In the genomic region with DNA sequence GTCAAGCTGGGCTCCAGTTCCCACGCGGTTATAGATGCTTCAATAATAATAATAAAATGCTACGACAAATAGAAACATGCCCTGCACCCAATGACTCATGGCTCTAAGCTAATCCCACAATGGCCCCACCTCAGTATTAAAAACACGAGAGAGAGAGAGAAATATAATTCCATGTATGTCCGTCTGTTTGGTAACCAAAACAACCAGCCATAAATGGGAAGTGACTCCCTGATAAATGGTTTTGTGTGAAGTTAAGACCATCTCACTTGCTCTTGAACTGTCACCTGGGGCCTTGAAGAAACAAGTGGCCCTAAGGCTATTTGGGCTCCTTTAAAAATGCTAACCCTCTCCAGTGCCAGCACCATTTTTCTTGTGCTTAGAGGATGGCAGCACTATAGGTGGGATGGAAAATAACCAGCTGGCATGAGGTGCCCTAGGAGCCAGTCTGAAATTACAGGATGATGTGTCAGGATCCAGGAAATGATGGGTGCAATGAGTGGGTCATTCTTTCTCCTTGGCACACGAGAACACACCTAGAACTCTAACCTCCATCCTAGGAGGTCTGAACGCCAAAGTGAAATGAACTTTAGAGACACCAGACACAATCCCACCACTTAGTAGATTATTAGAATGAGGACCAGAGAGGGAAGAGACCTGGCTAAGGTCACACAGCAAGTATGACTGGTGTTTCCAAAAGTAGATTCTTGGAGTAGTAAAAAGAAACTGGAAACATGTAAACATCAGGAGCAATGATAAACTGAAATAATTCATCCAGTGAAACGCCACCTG, we compare ENCODE assay signal across 12 cellular contexts. TPM values are rescaled to one million over a fixed set of nuclear protein-coding genes. Genes with fewer than 3 reads are reported as not detected.
DNase-seq lines count a peak whose midpoint lies in the region; ATAC-seq and TF ChIP-seq lines count a peak whose summit lies in the region.
"Had no signal": no experiment of that assay in that cellular context is flagged by ENCODE, and none has a peak within 500 bp of the region (broad histone marks: within the 10 kb centered on the region; RNA-seq: fewer than 3 reads in every experiment).

No MANE protein-coding gene starts in this region.

- no peak overlapping the region for H3K4me3 Mint-ChIP-seq in endodermal cell
- H3K4me3 Mint-ChIP-seq in naive thymus-derived CD8-positive, alpha-beta T cell, result no peak overlapping the region

- POLR2A ChIA-PET in naive thymus-derived CD8-positive, alpha-beta T cell (lab: Charles Lee), result interaction anchor here (1.3 kb wide), 1 partner anchor 35 kb away, joined by 3 read pairs; the partner anchor contains the start of gene ADRB2

- H3K36me3 Mint-ChIP-seq in endodermal cell (ENCODE audit: low read depth), result no peaks in the 10 kb centered on the region
- no peaks in the 10 kb centered on the region for H3K36me3 Mint-ChIP-seq in naive thymus-derived CD8-positive, alpha-beta T cell

- H3K9me3 ChIP-seq in endodermal cell (ENCODE audit: control insufficient read depth, low read length) (no peaks in the 10 kb centered on the region), WERI-Rb-1 (ENCODE audit: severe bottlenecking) (no peaks in the 10 kb centered on the region), left ventricle myocardium inferior (replicated peaks) (no peaks in the 10 kb centered on the region)
- H3K9me3 ChIP-seq: Caco-2 had no signal

- in situ Hi-C loops in brain microvascular endothelial cell (cut with HindIII; ENCODE audit: low pct_ligation_motif_present, low sequenced_read_pairs), result no loop called here

- no peak overlapping the region for H3K27ac Mint-ChIP-seq in endodermal cell
- no peak overlapping the region for H3K27ac Mint-ChIP-seq in naive thymus-derived CD8-positive, alpha-beta T cell

- no peaks in the 10 kb centered on the region for H3K4me1 ChIP-seq in endodermal cell (ENCODE audit: control insufficient read depth, insufficient read depth, low read length)
- peaks cover 4% of the 10 kb centered on the region for H3K4me1 ChIP-seq in left ventricle myocardium inferior

- no peaks in the 10 kb centered on the region for H3K4me1 Mint-ChIP-seq in endodermal cell
- H3K4me1 Mint-ChIP-seq in naive thymus-derived CD8-positive, alpha-beta T cell, result peaks cover 0 to 17% (median 0%) of the 10 kb centered on the region in 4 donors

- H3K9me3 Mint-ChIP-seq in endodermal cell, result no peaks in the 10 kb centered on the region
- H3K9me3 Mint-ChIP-seq in naive thymus-derived CD8-positive, alpha-beta T cell, result no peaks in the 10 kb centered on the region

- no peaks in the 10 kb centered on the region for H3K36me3 ChIP-seq in brain microvascular endothelial cell (replicated peaks)
- H3K36me3 ChIP-seq in endodermal cell (ENCODE audit: control insufficient read depth, insufficient read depth, low read length), result no peaks in the 10 kb centered on the region
- no peaks in the 10 kb centered on the region for H3K36me3 ChIP-seq in WERI-Rb-1
- H3K36me3 ChIP-seq in left ventricle myocardium inferior, result no peaks in the 10 kb centered on the region

- H3K27me3 Mint-ChIP-seq in endodermal cell (ENCODE audit: insufficient read depth), result peaks cover 8% of the 10 kb centered on the region
- H3K27me3 Mint-ChIP-seq in naive thymus-derived CD8-positive, alpha-beta T cell, result peaks cover 0 to 24% (median 2%) of the 10 kb centered on the region in 5 donors

- H3K27ac ChIP-seq in brain microvascular endothelial cell (peak overlapping the region; percentile 41), endodermal cell (ENCODE audit: low read depth, low read length) (no peak overlapping the region), WERI-Rb-1 (no peak overlapping the region), left ventricle myocardium inferior (replicated peaks) (no peak overlapping the region)
- H3K27ac ChIP-seq: SK-N-MC had no signal

- 88 to 100% methylated on average over 3 to 7 of the region's 8 CpGs for WGBS in endodermal cell (ENCODE audit: insufficient coverage in 1 of 2, insufficient read length in 1 of 2), 2 experiments

- intact Hi-C loops in left ventricle myocardium inferior (cut with micrococcal nuclease), result no loop called here

- no peak overlapping the region for H3K4me3 ChIP-seq in brain microvascular endothelial cell (ENCODE audit: low read depth, low read length)
- no peak overlapping the region for H3K4me3 ChIP-seq in endodermal cell (ENCODE audit: low read length)
- no peak overlapping the region for H3K4me3 ChIP-seq in WERI-Rb-1 (ENCODE audit: low read depth, low read length)
- H3K4me3 ChIP-seq in left ventricle myocardium inferior, result no peak overlapping the region
- H3K4me3 ChIP-seq: SK-N-MC had no signal

- ATAC-seq in GM18519 (IDR thresholded peaks at IDR 0.05; ENCODE audit: low FRiP score, unreplicated experiment) (peak; percentile 2), GM21529 (IDR thresholded peaks at IDR 0.05; ENCODE audit: unreplicated experiment) (peak; percentile 24), HG03196 (IDR thresholded peaks at IDR 0.05; ENCODE audit: unreplicated experiment) (peak; percentile 21)
- no peak for ATAC-seq in naive thymus-derived CD8-positive, alpha-beta T cell

- TF ChIP-seq CTCF in brain microvascular endothelial cell (IDR thresholded peaks at IDR 0.05; ENCODE audit: low read depth, low read length, missing control alignments), result no peak
- no peak for TF ChIP-seq CTCF in endodermal cell (conservative IDR thresholded peaks at IDR 0.05)
- no peak for TF ChIP-seq CTCF in WERI-Rb-1 (IDR thresholded peaks at IDR 0.05; ENCODE audit: low read depth, low read length)
- TF ChIP-seq CTCF in left ventricle myocardium inferior (IDR thresholded peaks at IDR 0.05; ENCODE audit: borderline replicate concordance), result no peak

- no peaks in the 10 kb centered on the region for H3K27me3 ChIP-seq in brain microvascular endothelial cell (replicated peaks)
- no peaks in the 10 kb centered on the region for H3K27me3 ChIP-seq in endodermal cell (ENCODE audit: control insufficient read depth, insufficient read depth, low read length, poor library complexity, severe bottlenecking)
- H3K27me3 ChIP-seq in WERI-Rb-1 (ENCODE audit: insufficient read depth, low read depth, severe bottlenecking), result peaks cover 38% of the 10 kb centered on the region
- H3K27me3 ChIP-seq in left ventricle myocardium inferior (ENCODE audit: low read depth), result no peaks in the 10 kb centered on the region

- no peak overlapping the region for H3K9ac ChIP-seq in endodermal cell (ENCODE audit: extremely low read depth, low read length, poor library complexity, severe bottlenecking)

- peak; percentile 76 for DNase-seq in brain microvascular endothelial cell
- DNase-seq in endodermal cell, result no peak
- no peak for DNase-seq in WERI-Rb-1
- no peak for DNase-seq in naive thymus-derived CD8-positive, alpha-beta T cell
- no peak for DNase-seq in left ventricle myocardium inferior
- DNase-seq: Caco-2; effector CD8-positive, alpha-beta T cell; posterior cingulate gyrus had no signal

RNA-seq across cellular contexts. Expression of gene ADRB2, which starts 35.7 kb away (rescaled TPM):
- under 1 TPM; 0.20 to 0.42 TPM for total RNA-seq in endodermal cell
- 0.50 TPM for polyA plus RNA-seq in endodermal cell (2013, experiment 1 of 2)
- 0.41 TPM for polyA plus RNA-seq in endodermal cell (2013, experiment 2 of 2)
- 1 to 10 TPM; 2.1 to 2.2 TPM for total RNA-seq in naive thymus-derived CD8-positive, alpha-beta T cell
- polyA plus RNA-seq in naive thymus-derived CD8-positive, alpha-beta T cell, result 10 to 100 TPM in 1 of 3 donors, under 1 TPM in 1, not detected in 1; 0.33 to 12.9 TPM
- total RNA-seq in left ventricle myocardium inferior, result 5.1 TPM
- total RNA-seq: Caco-2 had no signal

Comparison
In these comparisons a context has a peak if more than half of its experiments do, and no peak if none do; other contexts are left out.
1. ATAC-seq: peak in GM18519 (single experiment), GM21529 (single experiment) and HG03196 (single experiment); none in naive thymus-derived CD8-positive, alpha-beta T cell (0 of 2).